In genomic region chr2:60998628-60999545, GRCh38 we compare ENCODE assay signal across 8 cellular contexts. TPM values are rescaled to one million over a fixed set of nuclear protein-coding genes. Genes with fewer than 3 reads are reported as not detected.
A peak's percentile ranks its signal among the peaks of the same experiment; 100 is the strongest.
DNase-seq lines count a peak whose midpoint lies in the region; ATAC-seq and TF ChIP-seq lines count a peak whose summit lies in the region.

No MANE protein-coding gene starts in this region.

- no peaks in the 10 kb centered on the region for H3K4me1 ChIP-seq in sigmoid colon

- H3K36me3 ChIP-seq in sigmoid colon = no peaks in the 10 kb centered on the region

- TF ChIP-seq CTCF in C4-2B (conservative IDR thresholded peaks at IDR 0.05) (peak; percentile 57), sigmoid colon (IDR thresholded peaks at IDR 0.05) (peak; percentile 20 to 65 (median 30))

- WGBS in sigmoid colon, 2 donors = 73 to 88% methylated on average over 4 of the region's 4 CpGs

- no peaks in the 10 kb centered on the region for H3K9me3 ChIP-seq in sigmoid colon

- no peak for TF ChIP-seq EP300 in sigmoid colon (IDR thresholded peaks at IDR 0.05)

- no peaks in the 10 kb centered on the region for H3K27me3 ChIP-seq in sigmoid colon

- H3K4me3 ChIP-seq in sigmoid colon = no peak overlapping the region

- intact Hi-C loops in sigmoid colon (cut with DNase I) = loop anchor here (1.0 to 10.0 kb wide), 2 partner anchors 204 to 292 kb away; no protein-coding TSS in a partner anchor

- H3K27ac ChIP-seq in C4-2B (no peak overlapping the region), sigmoid colon (no peak overlapping the region)

- TF ChIP-seq POLR2A in sigmoid colon (IDR thresholded peaks at IDR 0.05) = no peak

- DNase-seq in NCI-H1417 treated with DMSO at 0.1 percent for 48 hours (lab: John Stamatoyannopoulos, UW) (peak; percentile 59), SW480 (ENCODE audit: low spot score) (peak; percentile 73), foreskin melanocyte (peak; percentile 52), sigmoid colon (no peak), HK-2 (ENCODE audit: unreplicated experiment) (no peak), islet precursor cell (no peak)

- ATAC-seq in GM19395 (IDR thresholded peaks at IDR 0.05; ENCODE audit: unreplicated experiment) = peak; percentile 54

RNA-seq across cellular contexts. Expression of gene PEX13, which starts 18.6 kb away (rescaled TPM):
- 10 to 100 TPM; 19.1 to 61.6 (median 30.4) TPM for total RNA-seq in sigmoid colon
- 10 to 100 TPM; 12.0 to 14.3 (median 12.8) TPM for polyA plus RNA-seq in sigmoid colon

RNA-seq across cellular contexts. Expression of gene PUS10, which starts 19.2 kb away (rescaled TPM):
- total RNA-seq in sigmoid colon = 1 to 10 TPM; 3.1 to 7.6 (median 5.5) TPM
- polyA plus RNA-seq in sigmoid colon = 1 to 10 TPM; 4.2 to 8.3 (median 4.6) TPM

Comparison
In these comparisons a context has a peak if more than half of its experiments do, and no peak if none do; other contexts are left out.
1. DNase-seq: peak in NCI-H1417 treated with DMSO at 0.1 percent for 48 hours (single experiment), SW480 (single experiment) and foreskin melanocyte (single experiment); none in sigmoid colon (single experiment), HK-2 (single experiment) and islet precursor cell (single experiment).